Comparison of ENCODE assay signal across 9 cellular contexts in genomic region chr4:67909910-67910905, GRCh38. TPM values are rescaled to one million over a fixed set of nuclear protein-coding genes. Genes with fewer than 3 reads are reported as not detected.
DNase-seq lines count a peak whose midpoint lies in the region; ATAC-seq and TF ChIP-seq lines count a peak whose summit lies in the region.
"Had no signal": no experiment of that assay in that cellular context is flagged by ENCODE, and none has a peak within 500 bp of the region (broad histone marks: within the 10 kb centered on the region; RNA-seq: fewer than 3 reads in every experiment).

No MANE protein-coding gene starts in this region.

- H3K36me3 Mint-ChIP-seq in GM23338 (ENCODE audit: low read depth) = no peaks in the 10 kb centered on the region

- H3K27me3 ChIP-seq in BE2C = no peaks in the 10 kb centered on the region
- H3K27me3 ChIP-seq in GM23338 (ENCODE audit: insufficient read depth) = no peaks in the 10 kb centered on the region
- H3K27me3 ChIP-seq in neuronal stem cell (ENCODE audit: control insufficient read depth in 3 of 3, insufficient read depth in 3 of 3, low read depth in 1 of 3, low read length in 3 of 3) = no peaks in the 10 kb centered on the region

- ATAC-seq in GM23338 (no peak), left colon (no peak)

- no peaks in the 10 kb centered on the region for H3K4me1 Mint-ChIP-seq in GM23338

- no CpG with 5 or more reads among the region's 7 CpGs for WGBS in neuronal stem cell (ENCODE audit: extremely low coverage in 2 of 2, insufficient read length in 2 of 2, insufficient replicate concordance in 1 of 2), 2 donors

- no peak overlapping the region for H3K27ac Mint-ChIP-seq in GM23338
- H3K27ac Mint-ChIP-seq: stimulated activated naive CD8-positive, alpha-beta T cell treated with anti-CD3 and anti-CD28 coated beads, Interleukin-15, Interleukin-2, amounts not matched to agents 100 ng/mL and 50 ng/mL, for 24 hours had no signal

- H3K4me1 ChIP-seq in BE2C (no peaks in the 10 kb centered on the region), GM23338 (ENCODE audit: insufficient read depth) (no peaks in the 10 kb centered on the region), neuronal stem cell (ENCODE audit: control insufficient read depth in 2 of 2, insufficient read depth in 1 of 2, low read depth in 1 of 2, low read length in 2 of 2) (no peaks in the 10 kb centered on the region)

- H3K9me2 ChIP-seq in GM23338 (ENCODE audit: insufficient read depth) = no peaks in the 10 kb centered on the region

- H3K27ac ChIP-seq in GM23338 (ENCODE audit: low read depth) (no peak overlapping the region), VCaP (no peak overlapping the region), neuronal stem cell (replicated peaks; ENCODE audit: low read length) (no peak overlapping the region)

- H2BK15ac ChIP-seq in neuronal stem cell (ENCODE audit: low read length) = no peak overlapping the region

- H2AFZ ChIP-seq in GM23338 (no peak overlapping the region), neuronal stem cell (ENCODE audit: low read length) (no peak overlapping the region)

- no peaks in the 10 kb centered on the region for H4K20me1 ChIP-seq in GM23338 (replicated peaks; ENCODE audit: insufficient read depth)

- no peaks in the 10 kb centered on the region for H3F3A ChIP-seq in GM23338 (replicated peaks; ENCODE audit: low read depth)

- no peaks in the 10 kb centered on the region for H3K9me3 ChIP-seq in BE2C
- no peaks in the 10 kb centered on the region for H3K9me3 ChIP-seq in neuronal stem cell (replicated peaks in 1 of 2; ENCODE audit: control insufficient read depth in 2 of 2, insufficient read depth in 1 of 2, low read depth in 1 of 2, low read length in 2 of 2)

- H3K9me3 Mint-ChIP-seq in GM23338 = no peaks in the 10 kb centered on the region

- no peak overlapping the region for H4K8ac ChIP-seq in neuronal stem cell (ENCODE audit: low read depth, low read length)

- no peak overlapping the region for H3K4me2 ChIP-seq in GM23338
- no peak overlapping the region for H3K4me2 ChIP-seq in neuronal stem cell (ENCODE audit: insufficient read depth, low read length, poor library complexity, severe bottlenecking)

- intact Hi-C loops in left colon (cut with DNase I, micrococcal nuclease) = no loop called here

- TF ChIP-seq CTCF in BE2C (IDR thresholded peaks at IDR 0.05; ENCODE audit: low read depth, low read length) = peak; percentile 57
- peak in 1 of 2 experiments; percentile 76; a peak in 3 of 4 replicates for TF ChIP-seq CTCF in GM23338 (conservative IDR thresholded peaks at IDR 0.05; ENCODE audit: low read depth in 2 of 2)
- peak; percentile 74 for TF ChIP-seq CTCF in VCaP (conservative IDR thresholded peaks at IDR 0.05)

- no peak overlapping the region for H3K14ac ChIP-seq in neuronal stem cell (ENCODE audit: low read length)

- H3K4me3 ChIP-seq in BE2C (ENCODE audit: low read depth, low read length) (no peak overlapping the region), GM23338 (no peak overlapping the region), neuronal stem cell (ENCODE audit: low read length in 2 of 2) (no peak overlapping the region)

- H3K4ac ChIP-seq in neuronal stem cell (ENCODE audit: low read length) = no peak overlapping the region

- no peak overlapping the region for H3K18ac ChIP-seq in neuronal stem cell (ENCODE audit: low read length)

- H3K36me3 ChIP-seq in BE2C (no peaks in the 10 kb centered on the region), GM23338 (ENCODE audit: insufficient read depth) (no peaks in the 10 kb centered on the region), neuronal stem cell (replicated peaks in 1 of 2; ENCODE audit: control insufficient read depth in 2 of 2, insufficient read depth in 2 of 2, low read length in 2 of 2) (no peaks in the 10 kb centered on the region)

- no peaks in the 10 kb centered on the region for H3K27me3 Mint-ChIP-seq in GM23338 (ENCODE audit: insufficient read depth, low read depth, poor library complexity)

- no peak overlapping the region for H2BK5ac ChIP-seq in neuronal stem cell (ENCODE audit: low read length)

- H4K91ac ChIP-seq in neuronal stem cell (ENCODE audit: low read depth, low read length, poor library complexity) = no peak overlapping the region

- H3K23ac ChIP-seq in neuronal stem cell (ENCODE audit: low read depth, low read length, poor library complexity) = no peak overlapping the region

- no peak overlapping the region for H3K4me3 Mint-ChIP-seq in GM23338
- H3K4me3 Mint-ChIP-seq: stimulated activated naive CD8-positive, alpha-beta T cell treated with anti-CD3 and anti-CD28 coated beads, Interleukin-15, Interleukin-2, amounts not matched to agents 100 ng/mL and 50 ng/mL, for 24 hours had no signal

- no peaks in the 10 kb centered on the region for H3K79me2 ChIP-seq in GM23338 (replicated peaks; ENCODE audit: insufficient read depth)

- H2AK5ac ChIP-seq in neuronal stem cell (ENCODE audit: low read depth, low read length) = no peak overlapping the region

- H2BK120ac ChIP-seq in neuronal stem cell (ENCODE audit: low read depth, low read length) = no peak overlapping the region

- H3K79me1 ChIP-seq in neuronal stem cell (ENCODE audit: low read depth, low read length) = no peaks in the 10 kb centered on the region

- no peak overlapping the region for H2BK12ac ChIP-seq in neuronal stem cell (ENCODE audit: low read length)

- DNase-seq in BE2C (no peak), GM23338 (ENCODE audit: low spot score) (peak; percentile 28), left kidney (ENCODE audit: low read depth, low spot score) (peak; percentile 3), T-helper 1 cell (no peak), neuronal stem cell (ENCODE audit: low spot score) (no peak), islet precursor cell (no peak), left colon (no peak)

- no peak overlapping the region for H3K9ac ChIP-seq in neuronal stem cell (ENCODE audit: low read depth, low read length, poor library complexity)

TF ChIP-seq in GM23338, 12 proteins besides CTCF, POLR2A, EP300 and RAD21 (continues in another document):
- no peak for TF ChIP-seq POLR2AphosphoS5 (IDR thresholded peaks at IDR 0.05; ENCODE audit: low read depth)
- no peak for TF ChIP-seq ZNF331 (CRISPR knock-in tag; IDR thresholded peaks at IDR 0.05; ENCODE audit: low read depth)
- no peak for TF ChIP-seq CREB1 (CRISPR knock-in tag; IDR thresholded peaks at IDR 0.05; ENCODE audit: low read depth)
- no peak for TF ChIP-seq ZNF114 (CRISPR knock-in tag; IDR thresholded peaks at IDR 0.05)
- no peak for TF ChIP-seq NANOG (IDR thresholded peaks at IDR 0.05; ENCODE audit: borderline replicate concordance)
- no peak for TF ChIP-seq ETS1 (IDR thresholded peaks at IDR 0.05)
- TF ChIP-seq EZH2 (IDR thresholded peaks at IDR 0.05; ENCODE audit: low read depth, unreplicated experiment) = no peak

RNA-seq across cellular contexts. Expression of gene TMPRSS11D, which starts 26.4 kb away (rescaled TPM):
- not detected for polyA plus RNA-seq in BE2C (2012; ENCODE audit: insufficient read depth, insufficient read length, low read depth)
- not detected in 2 replicates for total RNA-seq in GM23338 (2014; rRNA removed; shearing (Covaris generic))
- polyA plus RNA-seq in GM23338 (2016; fragmentation: Nextera tagmentation; extraction: Ambion mirVana) = not detected in 2 replicates
- not detected for polyA plus RNA-seq in neuronal stem cell (2013, experiment 1 of 2)
- not detected for polyA plus RNA-seq in neuronal stem cell (2013, experiment 2 of 2)
- not detected for total RNA-seq in left colon

RNA-seq across cellular contexts. Expression of gene TMPRSS11A, which starts 53.1 kb away (rescaled TPM):
- not detected for polyA plus RNA-seq in BE2C (2012; ENCODE audit: insufficient read depth, insufficient read length, low read depth)
- not detected in 2 replicates for total RNA-seq in GM23338 (2014; rRNA removed; shearing (Covaris generic))
- polyA plus RNA-seq in GM23338 (2016; fragmentation: Nextera tagmentation; extraction: Ambion mirVana) = 0.16 TPM in 1 of 2 replicates, not detected in the other
- not detected for polyA plus RNA-seq in neuronal stem cell (2013, experiment 1 of 2)
- not detected for polyA plus RNA-seq in neuronal stem cell (2013, experiment 2 of 2)
- total RNA-seq in left colon = not detected

Comparison
In these comparisons a context has a peak if more than half of its experiments do, and no peak if none do; other contexts are left out.
1. DNase-seq: peak in GM23338 (single experiment) and left kidney (single experiment); none in BE2C (single experiment), T-helper 1 cell (0 of 5), neuronal stem cell (single experiment), islet precursor cell (single experiment) and left colon (0 of 2).